14 cellular contexts compared by ENCODE assay signal in the genomic region with DNA sequence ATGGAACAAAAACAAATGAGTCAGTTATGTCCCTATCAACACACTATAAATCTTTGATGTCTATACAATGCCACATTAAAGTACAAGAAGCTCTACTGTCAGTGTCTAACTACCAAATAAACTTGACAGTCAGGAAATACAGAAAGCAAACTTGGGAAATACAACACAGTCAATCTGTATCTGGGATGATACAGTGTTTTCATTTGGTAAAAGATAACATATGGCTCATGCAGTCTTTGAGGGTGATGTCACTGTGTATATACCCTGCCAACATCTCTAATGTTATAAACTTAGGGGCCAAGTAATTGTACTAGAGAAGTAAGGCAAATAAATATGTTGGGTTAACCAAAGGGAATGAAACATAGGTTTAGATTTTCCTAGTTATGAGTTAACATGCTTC.
DNase-seq lines count a peak whose midpoint lies in the region; FAIRE-seq and TF ChIP-seq lines count a peak whose summit lies in the region.
"Had no signal": no experiment of that assay in that cellular context is flagged by ENCODE, and none has a peak within 500 bp of the region (broad histone marks: within the 10 kb centered on the region; RNA-seq: fewer than 3 reads in every experiment).

No MANE protein-coding gene starts in this region.

- H3K4me1 Mint-ChIP-seq in osteocyte (ENCODE audit: unreplicated experiment) = peaks cover 36% of the 10 kb centered on the region
- H3K4me1 Mint-ChIP-seq: CD4-positive, alpha-beta memory T cell had no signal

- no peaks in the 10 kb centered on the region for H3K9me1 ChIP-seq in endothelial cell of umbilical vein (replicated peaks; ENCODE audit: control insufficient read depth, extremely low read depth, insufficient read depth, low read length)

- peaks cover 6% of the 10 kb centered on the region for H3K9me3 Mint-ChIP-seq in osteocyte (ENCODE audit: unreplicated experiment)

- POLR2A ChIA-PET in endothelial cell of umbilical vein (lab: Charles Lee) = no interaction called here

- H3K27me3 ChIP-seq in endothelial cell of umbilical vein (ENCODE audit: control insufficient read depth in 2 of 2, insufficient read depth in 2 of 2, low read length in 2 of 2) (no peaks in the 10 kb centered on the region), uterus (no peaks in the 10 kb centered on the region)
- H3K27me3 ChIP-seq: adrenal gland had no signal

- H3K9ac ChIP-seq in endothelial cell of umbilical vein (replicated peaks; ENCODE audit: extremely low read depth, insufficient read depth, low read length) = no peak overlapping the region

- H3K27me3 Mint-ChIP-seq in osteocyte (ENCODE audit: unreplicated experiment) = no peaks in the 10 kb centered on the region
- H3K27me3 Mint-ChIP-seq: CD4-positive, alpha-beta memory T cell; effector memory CD8-positive, alpha-beta T cell; natural killer cell treated with Interleukin-12 subunit alpha and Interleukin-12 subunit beta and Interleukin-15 and Interleukin-18, amount 100 ng/mL, for 72 hours had no signal

- CTCF ChIA-PET in endothelial cell of umbilical vein (lab: Charles Lee) = interaction anchor here (1.3 kb wide), 1 partner anchor 46 kb away, joined by 7 read pairs; no protein-coding TSS in a partner anchor

- no peak for TF ChIP-seq POLR2A in endothelial cell of umbilical vein (IDR thresholded peaks at IDR 0.05; ENCODE audit: low read depth, low read length)
- no peak for TF ChIP-seq POLR2A in uterus (IDR thresholded peaks at IDR 0.05)
- no peak for TF ChIP-seq POLR2A in lower leg skin (IDR thresholded peaks at IDR 0.05)

- H3K4me1 ChIP-seq in endothelial cell of umbilical vein (ENCODE audit: control insufficient read depth, extremely low read depth, insufficient read depth, low read length) (peaks cover 6% of the 10 kb centered on the region), uterus (no peaks in the 10 kb centered on the region)
- H3K4me1 ChIP-seq: adrenal gland had no signal

- peaks cover 8% of the 10 kb centered on the region for H3K36me3 Mint-ChIP-seq in osteocyte (ENCODE audit: unreplicated experiment)
- H3K36me3 Mint-ChIP-seq: CD4-positive, alpha-beta memory T cell; natural killer cell treated with Interleukin-12 subunit alpha and Interleukin-12 subunit beta and Interleukin-15 and Interleukin-18, amount 100 ng/mL, for 72 hours had no signal

- H3K4me3 ChIP-seq in endothelial cell of umbilical vein (replicated peaks in 1 of 3; ENCODE audit: insufficient read depth in 1 of 3, low read depth in 1 of 3, low read length in 3 of 3) (no peak overlapping the region), uterus (no peak overlapping the region), lower leg skin (ENCODE audit: low read depth, poor library complexity, severe bottlenecking) (no peak overlapping the region)
- H3K4me3 ChIP-seq: adrenal gland had no signal

- peak overlapping the region; percentile 78 for H3K27ac Mint-ChIP-seq in osteocyte (ENCODE audit: unreplicated experiment)
- H3K27ac Mint-ChIP-seq: CD4-positive, alpha-beta memory T cell; effector memory CD8-positive, alpha-beta T cell; natural killer cell treated with Interleukin-12 subunit alpha and Interleukin-12 subunit beta and Interleukin-15 and Interleukin-18, amount 100 ng/mL, for 72 hours had no signal

- no peak overlapping the region for H3K4me3 Mint-ChIP-seq in osteocyte (ENCODE audit: unreplicated experiment)
- H3K4me3 Mint-ChIP-seq: CD4-positive, alpha-beta memory T cell; effector memory CD8-positive, alpha-beta T cell; natural killer cell treated with Interleukin-12 subunit alpha and Interleukin-12 subunit beta and Interleukin-15 and Interleukin-18, amount 100 ng/mL, for 72 hours had no signal

- FAIRE-seq in endothelial cell of umbilical vein (lab: Jason Lieb, UNC) = no peak

- H3K27ac ChIP-seq in endothelial cell of umbilical vein (ENCODE audit: insufficient read depth, low read depth, low read length) (no peak overlapping the region), uterus (no peak overlapping the region)
- H3K27ac ChIP-seq: adrenal gland had no signal

- peak overlapping the region; percentile 22 for H3K4me2 ChIP-seq in endothelial cell of umbilical vein (ENCODE audit: insufficient read depth, low read length)

- in situ Hi-C loops in KBM-7 (cut with MboI; ENCODE audit: low pct_unique_long_range_greater_than_20kb, low sequenced_read_pairs) = no loop called here

- no peak overlapping the region for H2AFZ ChIP-seq in endothelial cell of umbilical vein (ENCODE audit: low read depth, low read length)

- H3K36me3 ChIP-seq in endothelial cell of umbilical vein (ENCODE audit: control insufficient read depth in 2 of 2, extremely low read depth in 1 of 2, insufficient read depth in 2 of 2, low read length in 2 of 2) (no peaks in the 10 kb centered on the region), uterus (no peaks in the 10 kb centered on the region)
- H3K36me3 ChIP-seq: adrenal gland had no signal

- peak; percentile 83 for DNase-seq in ELR (ENCODE audit: low read depth)
- peak; percentile 90 for DNase-seq in NCI-H446 treated with DMSO at 0.1 percent for 48 hours (lab: John Stamatoyannopoulos, UW)
- DNase-seq in endothelial cell of umbilical vein (ENCODE audit: low read depth, low spot score) = peak; percentile 82
- no peak for DNase-seq in osteocyte (ENCODE audit: extremely low spot score, unreplicated experiment)
- DNase-seq in uterus = no peak
- DNase-seq in lower leg skin (ENCODE audit: low spot score in 2 of 2) = no peak
- DNase-seq in NCI-H774 (lab: John Stamatoyannopoulos, UW) = no peak
- no peak for DNase-seq in KBM-7
- DNase-seq: adrenal gland; CD4-positive, alpha-beta memory T cell; effector memory CD8-positive, alpha-beta T cell; hypothalamus; stimulated activated naive CD8-positive, alpha-beta T cell treated with anti-CD3 and anti-CD28 coated beads, Interleukin-15, Interleukin-2, amounts not matched to agents 100 U/mL and 50 U/mL, for 24 hours had no signal

- H4K20me1 ChIP-seq in endothelial cell of umbilical vein (replicated peaks; ENCODE audit: control insufficient read depth, extremely low read depth, insufficient read depth, low read length) = no peaks in the 10 kb centered on the region

- no peaks in the 10 kb centered on the region for H3K79me2 ChIP-seq in endothelial cell of umbilical vein (ENCODE audit: control insufficient read depth, insufficient read depth, low read length)

- no TSS peak for BruUV-seq in endothelial cell of umbilical vein (replicated peaks; lab: Mats Ljungman, UMichigan)

- intact Hi-C loops in endothelial cell of umbilical vein (cut with micrococcal nuclease) (loop anchor here (5.0 kb wide), 1 partner anchor 128 kb away; no protein-coding TSS in a partner anchor), uterus (cut with DNase I; ENCODE audit: low total_unique reads) (no loop called here), lower leg skin (cut with DNase I; ENCODE audit: low total_unique reads) (no loop called here)

- H3K9me3 ChIP-seq in endothelial cell of umbilical vein (replicated peaks; ENCODE audit: control insufficient read depth, insufficient read depth, low read length) = no peaks in the 10 kb centered on the region
- no peaks in the 10 kb centered on the region for H3K9me3 ChIP-seq in uterus
- H3K9me3 ChIP-seq: adrenal gland had no signal

- TF ChIP-seq CTCF in endothelial cell of umbilical vein (IDR thresholded peaks at IDR 0.05; ENCODE audit: extremely low read depth in 1 of 2, insufficient read depth in 1 of 2, low read depth in 1 of 2, low read length in 2 of 2) (no peak), osteocyte (IDR thresholded peaks at IDR 0.05) (no peak), uterus (IDR thresholded peaks at IDR 0.05) (no peak), lower leg skin (IDR thresholded peaks at IDR 0.05) (no peak)

- dilution Hi-C loops in endothelial cell of umbilical vein (cut with MboI; ENCODE audit: extremely low pct_ligation_motif_present, low sequenced_read_pairs) = no loop called here

TF ChIP-seq in endothelial cell of umbilical vein, 7 proteins besides CTCF, POLR2A, EP300 and RAD21:
- TF ChIP-seq GATA2 (IDR thresholded peaks at IDR 0.05; ENCODE audit: insufficient read depth, insufficient read length, low read depth, low read length) (peak; percentile 38), JUN (IDR thresholded peaks at IDR 0.05; ENCODE audit: borderline replicate concordance, insufficient read depth, insufficient read length, low read depth) (no peak)

Comparison
In these comparisons a context has a peak if more than half of its experiments do, and no peak if none do; other contexts are left out.
1. DNase-seq: peak in ELR (single experiment), NCI-H446 treated with DMSO at 0.1 percent for 48 hours (single experiment) and endothelial cell of umbilical vein (single experiment); none in osteocyte (single experiment), uterus (0 of 2), lower leg skin (0 of 2), NCI-H774 (single experiment) and KBM-7 (single experiment).